In genomic region chr13:23884361-23884760, GRCh38 we compare ENCODE assay signal across 8 cellular contexts. TPM values are rescaled to one million over a fixed set of nuclear protein-coding genes. Genes with fewer than 3 reads are reported as not detected.
"Had no signal": no experiment of that assay in that cellular context is flagged by ENCODE, and none has a peak within 500 bp of the region (broad histone marks: within the 10 kb centered on the region; RNA-seq: fewer than 3 reads in every experiment).

No MANE protein-coding gene starts in this region.

RNA-seq across cellular contexts. Expression of gene C1QTNF9B, which starts 12.9 kb away (rescaled TPM):
- total RNA-seq: LHCN-M2, MCF 10A, NCI-H460, OCI-LY7, PC-9, RPMI7951, SJCRH30, SK-MEL-5 had no signal
